Comparison of ENCODE assay signal across 8 cellular contexts in the genomic region with DNA sequence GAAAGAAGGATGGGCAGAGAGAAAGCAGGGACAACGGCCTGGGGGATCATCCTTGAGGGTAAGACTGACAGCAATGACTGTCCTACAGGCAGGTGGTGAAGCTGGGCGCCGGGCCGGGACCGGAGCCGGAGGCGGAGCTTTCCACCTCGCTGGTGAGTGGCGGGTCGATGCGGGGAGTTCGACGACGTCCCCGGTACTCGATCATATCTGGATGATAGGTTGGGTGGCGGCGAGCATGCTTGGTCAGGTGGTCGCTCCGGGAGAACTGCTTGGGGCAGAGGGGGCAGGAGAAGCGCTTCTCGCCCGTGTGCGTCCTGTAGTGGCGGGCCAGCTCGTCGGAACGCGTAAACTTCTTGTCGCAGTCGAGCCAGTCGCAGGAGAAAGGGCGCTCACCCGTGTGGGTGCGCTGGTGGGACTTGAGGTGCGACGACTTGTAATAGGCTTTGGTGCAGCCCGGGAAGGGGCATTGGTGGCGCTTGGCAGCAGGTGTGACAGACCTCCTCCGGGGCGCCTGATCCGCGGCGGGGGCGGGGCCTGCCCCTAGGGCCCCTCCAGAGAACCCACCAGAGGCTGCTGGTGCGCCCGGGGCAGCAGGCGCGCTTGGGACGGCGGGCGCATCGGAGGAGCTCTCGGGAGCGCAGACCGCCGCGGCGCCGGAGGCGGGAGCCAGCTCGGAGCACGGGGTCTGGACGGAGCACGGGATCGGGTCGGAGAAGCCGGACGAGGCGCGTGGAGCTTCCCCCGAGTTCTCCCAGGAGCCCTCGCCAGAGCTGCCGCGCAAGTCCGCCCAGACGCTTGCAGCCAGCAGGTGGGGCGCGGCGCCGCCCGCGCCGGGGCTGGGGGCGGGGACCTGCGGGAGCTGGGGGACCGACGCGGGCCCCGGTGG. TPM values are rescaled to one million over a fixed set of nuclear protein-coding genes. Genes with fewer than 3 reads are reported as not detected.
DNase-seq lines count a peak whose midpoint lies in the region; ATAC-seq and TF ChIP-seq lines count a peak whose summit lies in the region.

No MANE protein-coding gene starts in this region.

- CTCF ChIA-PET in Calu3 (lab: Charles Lee) (interaction anchor here (1.0 to 1.1 kb wide), 2 partner anchors 10 to 25 kb away, joined by 3 to 6 read pairs; no protein-coding TSS in a partner anchor), activated B cell treated with CpG ODN at 0.5 μM for 24 hours (lab: Charles Lee) (interaction anchor here (0.7 to 2.5 kb wide), 4 partner anchors 8 to 662 kb away, joined by 3 to 38 read pairs (median 4); a partner anchor contains a TSS)

- no peak overlapping the region for H3K9ac ChIP-seq in HUES48 (ENCODE audit: low read depth, low read length)

- peaks cover 91% of the 10 kb centered on the region for H3K27me3 ChIP-seq in HUES48 (ENCODE audit: control insufficient read depth, insufficient read depth, low read length)

- 0 out of 2 replicates have a peak, but pooled peaks cover 4% of the 10 kb centered on the region for H3K4me1 ChIP-seq in HUES48 (ENCODE audit: control insufficient read depth, insufficient read depth, low read length)

- H3K27ac Mint-ChIP-seq in Calu3 (ENCODE audit: unreplicated experiment) (no peak overlapping the region), activated B cell treated with CpG ODN at 0.5 μM for 24 hours (no peak overlapping the region)

- TF ChIP-seq CTCF in Calu3 (IDR thresholded peaks at IDR 0.05; ENCODE audit: unreplicated experiment) (no peak), activated B cell treated with CpG ODN at 0.5 μM for 24 hours (IDR thresholded peaks at IDR 0.05) (no peak), omental fat pad (IDR thresholded peaks at IDR 0.05) (no peak)

- DNase-seq in Calu3 (peak; percentile 55), activated B cell treated with CpG ODN at 0.5 μM for 24 hours (peak; percentile 43), omental fat pad (ENCODE audit: low spot score) (no peak), RKO (ENCODE audit: low spot score) (no peak)
- no peak for DNase-seq in NK-92 treated with Interleukin-12 subunit alpha and Interleukin-12 subunit beta, amount 100 ng/mL, for 24 hours (lab: John Stamatoyannopoulos, UW)

- H3K36me3 ChIP-seq in HUES48 (ENCODE audit: control insufficient read depth, insufficient read depth, low read length), result no peaks in the 10 kb centered on the region

- peak overlapping the region; percentile 62 for H3K4me3 ChIP-seq in HUES48 (ENCODE audit: low read depth, low read length)

- H3K27me3 Mint-ChIP-seq in Calu3 (ENCODE audit: unreplicated experiment), result peaks cover 74% of the 10 kb centered on the region
- peaks cover 65% of the 10 kb centered on the region for H3K27me3 Mint-ChIP-seq in activated B cell treated with CpG ODN at 0.5 μM for 24 hours

- BruUV-seq in Calu3 (replicated peaks; lab: Mats Ljungman, UMichigan), result no TSS peak

- H3K4me1 Mint-ChIP-seq in Calu3 (ENCODE audit: low read depth, unreplicated experiment), result no peaks in the 10 kb centered on the region
- peaks cover 7% of the 10 kb centered on the region for H3K4me1 Mint-ChIP-seq in activated B cell treated with CpG ODN at 0.5 μM for 24 hours

- no peaks in the 10 kb centered on the region for H3K9me3 ChIP-seq in HUES48 (ENCODE audit: control insufficient read depth, insufficient read depth, low read length)

- no peak overlapping the region for H3K27ac ChIP-seq in HUES48 (ENCODE audit: low read depth, low read length)

- ATAC-seq in activated B cell treated with CpG ODN at 0.5 μM for 24 hours (ENCODE audit: low read depth), result peak; percentile 86
- peak; percentile 64 for ATAC-seq in esophagus mucosa
- peak; percentile 59 for ATAC-seq in omental fat pad (ENCODE audit: low FRiP score)
- no peak for ATAC-seq in HG02759 (IDR thresholded peaks at IDR 0.05; ENCODE audit: unreplicated experiment)

- POLR2A ChIA-PET in activated B cell treated with CpG ODN at 0.5 μM for 24 hours (lab: Charles Lee), result interaction anchor here (1.1 kb wide), 1 partner anchor 25 kb away, joined by 8 read pairs; no protein-coding TSS in a partner anchor

- intact Hi-C loops in Calu3 (cut with micrococcal nuclease; ENCODE audit: unreplicated experiment), result no loop called here
- intact Hi-C loops in activated B cell treated with CpG ODN at 0.5 μM for 24 hours (cut with micrococcal nuclease), result loop anchor here (1.0 to 10.0 kb wide), 2 partner anchors 25 to 948 kb away; no protein-coding TSS in a partner anchor

- H3K4me3 Mint-ChIP-seq in Calu3 (ENCODE audit: low read depth, unreplicated experiment), result peak overlapping the region; percentile 70
- H3K4me3 Mint-ChIP-seq in activated B cell treated with CpG ODN at 0.5 μM for 24 hours, result peak overlapping the region; percentile 75

- H3K9me3 Mint-ChIP-seq in Calu3 (ENCODE audit: low read depth, unreplicated experiment), result no peaks in the 10 kb centered on the region
- H3K9me3 Mint-ChIP-seq in activated B cell treated with CpG ODN at 0.5 μM for 24 hours, result no peaks in the 10 kb centered on the region

- H3K36me3 Mint-ChIP-seq in Calu3 (ENCODE audit: insufficient read depth, unreplicated experiment) (peaks cover 19% of the 10 kb centered on the region), activated B cell treated with CpG ODN at 0.5 μM for 24 hours (ENCODE audit: low read depth) (no peaks in the 10 kb centered on the region)

RNA-seq across cellular contexts. Expression of a gene that starts 0.8 kb away (rescaled TPM):
- total RNA-seq in Calu3 (2022) (0.17 TPM in 1 of 2 replicates, not detected in the other), activated B cell treated with CpG ODN at 0.5 μM for 24 hours (0.10 TPM in 1 of 2 replicates, not detected in the other), esophagus mucosa (not detected), omental fat pad (1 to 10 TPM in 2 of 4 donors, under 1 TPM in 1, not detected in 1; 0.72 to 1.4 (median 1.0) TPM)

RNA-seq across cellular contexts. Expression of a gene that starts 46.9 kb away (rescaled TPM):
- total RNA-seq in Calu3 (2022) (not detected in 2 replicates), activated B cell treated with CpG ODN at 0.5 μM for 24 hours (not detected in 2 replicates), esophagus mucosa (not detected), omental fat pad (not detected)

Comparison
In these comparisons a context has a peak if more than half of its experiments do, and no peak if none do; other contexts are left out.
1. DNase-seq: peak in Calu3 (single experiment) and activated B cell treated with CpG ODN at 0.5 μM for 24 hours (single experiment); none in omental fat pad (single experiment), RKO (single experiment) and NK-92 treated with Interleukin-12 subunit alpha and Interleukin-12 subunit beta, amount 100 ng/mL, for 24 hours (single experiment).